In genomic region chr2:84927275-84927627, GRCh38 we compare ENCODE assay signal across 1 cellular context.
TF ChIP-seq lines count a peak whose summit lies in the region.

No MANE protein-coding gene starts in this region.

TF ChIP-seq in H1, 55 proteins besides CTCF, POLR2A, EP300 and RAD21:
- TF ChIP-seq RNF2 (IDR thresholded peaks at IDR 0.05; ENCODE audit: borderline replicate concordance, low read depth, low read length, missing control alignments, poor library complexity, severe bottlenecking) (no peak), BCL11A (IDR thresholded peaks at IDR 0.05; ENCODE audit: low read depth in 2 of 2, low read length in 2 of 2) (no peak), POU5F1 (IDR thresholded peaks at IDR 0.05; ENCODE audit: low read depth, low read length) (no peak), RBBP5 (IDR thresholded peaks at IDR 0.05; ENCODE audit: borderline replicate concordance, low read depth, low read length) (no peak), TAF1 (IDR thresholded peaks at IDR 0.05; ENCODE audit: low read depth, low read length) (no peak), SP1 (IDR thresholded peaks at IDR 0.05; ENCODE audit: low read depth, low read length) (no peak), SAP30 (IDR thresholded peaks at IDR 0.05; ENCODE audit: insufficient read depth, insufficient replicate concordance, low read length) (no peak), HDAC2 (IDR thresholded peaks at IDR 0.05; ENCODE audit: borderline replicate concordance in 1 of 2, low read depth in 2 of 2, low read length in 2 of 2) (no peak), POLR2AphosphoS5 (IDR thresholded peaks at IDR 0.05; ENCODE audit: low read depth, low read length) (no peak), SRF (IDR thresholded peaks at IDR 0.05; ENCODE audit: low read depth, low read length) (no peak), CHD1 (IDR thresholded peaks at IDR 0.05; ENCODE audit: low read depth, low read length) (no peak), ATF2 (IDR thresholded peaks at IDR 0.05; ENCODE audit: low read length) (no peak), BRCA1 (IDR thresholded peaks at IDR 0.05; ENCODE audit: low read depth, low read length) (no peak), CTBP2 (IDR thresholded peaks at IDR 0.05; ENCODE audit: borderline replicate concordance, insufficient read depth, insufficient read length, low read length) (no peak), CHD7 (IDR thresholded peaks at IDR 0.05; ENCODE audit: insufficient replicate concordance, low read length) (no peak), CEBPB (IDR thresholded peaks at IDR 0.05; ENCODE audit: low read depth, low read length) (no peak), GABPA (IDR thresholded peaks at IDR 0.05; ENCODE audit: borderline replicate concordance, insufficient read depth, low read length) (no peak), SIRT6 (IDR thresholded peaks at IDR 0.05; ENCODE audit: low read length) (no peak), NRF1 (IDR thresholded peaks at IDR 0.05; ENCODE audit: low read depth, low read length) (no peak)
